15 cellular contexts compared by ENCODE assay signal in genomic region chr10:93447970-93448369, GRCh38.
"Had no signal": no experiment of that assay in that cellular context is flagged by ENCODE, and none has a peak within 500 bp of the region (broad histone marks: within the 10 kb centered on the region; RNA-seq: fewer than 3 reads in every experiment).

No MANE protein-coding gene starts in this region.

- H3K36me3 Mint-ChIP-seq: stimulated activated effector memory CD8-positive, alpha-beta T cell treated with anti-CD3 and anti-CD28 coated beads, Interleukin-12 subunit alpha, Interleukin-12 subunit beta, amount 100 ng/mL, for 72 hours had no signal

- H3K9me3 ChIP-seq: neutrophil, right atrium auricular region had no signal

- H3K27me3 ChIP-seq: neutrophil, right atrium auricular region had no signal

- H3K27me3 Mint-ChIP-seq: activated naive CD8-positive, alpha-beta T cell treated with anti-CD3 and anti-CD28 coated beads, Interleukin-2, amount 50 U/mL, for 24 hours; type B pancreatic cell had no signal

- DNase-seq: activated CD4-positive, alpha-beta T cell treated with anti-CD3 and anti-CD28 coated beads for 4 hours; activated CD8-positive, alpha-beta memory T cell treated with anti-CD3 and anti-CD28 coated beads, Interleukin-2, amount 50 U/mL, for 48 hours; activated CD8-positive, alpha-beta T cell treated with anti-CD3 and anti-CD28 coated beads, Interleukin-2, amount 10 ng/mL, durations not matched to agents 7 days and 5 days; activated naive CD4-positive, alpha-beta T cell; activated naive CD8-positive, alpha-beta T cell treated with anti-CD3 and anti-CD28 coated beads, Interleukin-2, amount 50 U/mL, for 24 hours; central memory CD4-positive, alpha-beta T cell; cortex of kidney; effector CD8-positive, alpha-beta T cell; hippocampal formation; left ventricle myocardium superior had no signal

- H3K27ac Mint-ChIP-seq: activated CD8-positive, alpha-beta T cell treated with anti-CD3 and anti-CD28 coated beads, Interleukin-2, amount 10 ng/mL, durations not matched to agents 7 days and 5 days; activated naive CD8-positive, alpha-beta T cell treated with anti-CD3 and anti-CD28 coated beads, Interleukin-2, amount 50 U/mL, for 24 hours; stimulated activated effector memory CD8-positive, alpha-beta T cell treated with anti-CD3 and anti-CD28 coated beads, Interleukin-12 subunit alpha, Interleukin-12 subunit beta, amount 100 ng/mL, for 72 hours had no signal

- H3K27ac ChIP-seq: neutrophil, right atrium auricular region had no signal

- H3K9me3 Mint-ChIP-seq: activated naive CD8-positive, alpha-beta T cell treated with anti-CD3 and anti-CD28 coated beads, Interleukin-2, amount 50 U/mL, for 24 hours; stimulated activated effector memory CD8-positive, alpha-beta T cell treated with anti-CD3 and anti-CD28 coated beads, Interleukin-12 subunit alpha, Interleukin-12 subunit beta, amount 100 ng/mL, for 72 hours; type B pancreatic cell had no signal

- H3K4me3 ChIP-seq: right atrium auricular region, skin epidermis had no signal

- ATAC-seq: activated CD8-positive, alpha-beta T cell treated with anti-CD3 and anti-CD28 coated beads, Interleukin-2, amount 10 ng/mL, durations not matched to agents 7 days and 5 days; activated naive CD8-positive, alpha-beta T cell treated with anti-CD3 and anti-CD28 coated beads, Interleukin-2, amount 50 U/mL, for 24 hours; left ventricle myocardium superior; stimulated activated effector memory CD8-positive, alpha-beta T cell treated with anti-CD3 and anti-CD28 coated beads, Interleukin-12 subunit alpha, Interleukin-12 subunit beta, amount 100 ng/mL, for 72 hours had no signal

- H3K36me3 ChIP-seq: neutrophil had no signal

- H3K4me3 Mint-ChIP-seq: activated CD8-positive, alpha-beta T cell treated with anti-CD3 and anti-CD28 coated beads, Interleukin-2, amount 10 ng/mL, durations not matched to agents 7 days and 5 days; activated naive CD8-positive, alpha-beta T cell treated with anti-CD3 and anti-CD28 coated beads, Interleukin-2, amount 50 U/mL, for 24 hours; stimulated activated effector memory CD8-positive, alpha-beta T cell treated with anti-CD3 and anti-CD28 coated beads, Interleukin-12 subunit alpha, Interleukin-12 subunit beta, amount 100 ng/mL, for 72 hours; type B pancreatic cell had no signal
